12 cellular contexts compared by ENCODE assay signal in genomic region chr3:138921316-138922292, GRCh38. TPM values are rescaled to one million over a fixed set of nuclear protein-coding genes. Genes with fewer than 3 reads are reported as not detected.
DNase-seq lines count a peak whose midpoint lies in the region; ATAC-seq and TF ChIP-seq lines count a peak whose summit lies in the region.
"Had no signal": no experiment of that assay in that cellular context is flagged by ENCODE, and none has a peak within 500 bp of the region (broad histone marks: within the 10 kb centered on the region; RNA-seq: fewer than 3 reads in every experiment).

No MANE protein-coding gene starts in this region.

- intact Hi-C loops in breast epithelium (cut with DNase I; ENCODE audit: low total_unique reads) (no loop called here), lower lobe of right lung (cut with DNase I) (no loop called here)

- DNase-seq in AG10803 (ENCODE audit: low read depth) (peak; percentile 93), LHCN-M2 (ENCODE audit: low read depth) (peak; percentile 80), breast epithelium (ENCODE audit: low spot score in 2 of 2) (peak in 1 of 2 donors; percentile 56), lower lobe of right lung (no peak)
- DNase-seq: CD8-positive, alpha-beta T cell; heart left ventricle; NCI-H524 treated with DMSO at 0.1 percent for 48 hours; T-helper 2 cell had no signal

- no peak for TF ChIP-seq CTCF in AG10803 (conservative IDR thresholded peaks at IDR 0.05; ENCODE audit: low read length)
- no peak for TF ChIP-seq CTCF in breast epithelium (IDR thresholded peaks at IDR 0.05)
- no peak for TF ChIP-seq CTCF in lower lobe of right lung (IDR thresholded peaks at IDR 0.05)

- no peaks in the 10 kb centered on the region for H3K36me3 ChIP-seq in breast epithelium
- no peaks in the 10 kb centered on the region for H3K36me3 ChIP-seq in lower lobe of right lung
- H3K36me3 ChIP-seq: heart left ventricle had no signal

- H3K9me3 ChIP-seq in breast epithelium: no peaks in the 10 kb centered on the region
- no peaks in the 10 kb centered on the region for H3K9me3 ChIP-seq in lower lobe of right lung
- H3K9me3 ChIP-seq: heart left ventricle had no signal

- H3K27me3 ChIP-seq in breast epithelium: no peaks in the 10 kb centered on the region
- H3K27me3 ChIP-seq in lower lobe of right lung (ENCODE audit: low read depth): no peaks in the 10 kb centered on the region
- H3K27me3 ChIP-seq: heart left ventricle had no signal

- ATAC-seq in lower lobe of right lung (peak; percentile 64 to 73), GM18498 (IDR thresholded peaks at IDR 0.05; ENCODE audit: unreplicated experiment) (no peak), GM18517 (IDR thresholded peaks at IDR 0.05; ENCODE audit: unreplicated experiment) (no peak), HG02973 (IDR thresholded peaks at IDR 0.05; ENCODE audit: unreplicated experiment) (no peak), GM18511 (IDR thresholded peaks at IDR 0.05; ENCODE audit: unreplicated experiment) (no peak)
- ATAC-seq: CD8-positive, alpha-beta T cell had no signal

- H3K4me3 ChIP-seq in AG10803 (ENCODE audit: low read length): no peak overlapping the region
- H3K4me3 ChIP-seq in breast epithelium: no peak overlapping the region
- no peak overlapping the region for H3K4me3 ChIP-seq in lower lobe of right lung
- H3K4me3 ChIP-seq: heart left ventricle had no signal

- no peaks in the 10 kb centered on the region for H3K4me1 ChIP-seq in breast epithelium
- peaks cover 1% of the 10 kb centered on the region for H3K4me1 ChIP-seq in lower lobe of right lung

- H3K27ac ChIP-seq in breast epithelium (peak overlapping the region; percentile 65 to 75), lower lobe of right lung (no peak overlapping the region)
- H3K27ac ChIP-seq: heart left ventricle had no signal

- TF ChIP-seq POLR2A in breast epithelium (IDR thresholded peaks at IDR 0.05): no peak

RNA-seq across cellular contexts. Expression of gene FOXL2, which starts 25.3 kb away (rescaled TPM):
- total RNA-seq in LHCN-M2 (2014; rRNA removed) (6.3 and 7.4 TPM in 2 replicates), breast epithelium (under 1 TPM in 1 of 3 donors, not detected in 2; 0.33 TPM), lower lobe of right lung (not detected)
- polyA plus RNA-seq in LHCN-M2 (2012): 3.4 TPM
- total RNA-seq: heart left ventricle had no signal
- polyA plus RNA-seq: heart left ventricle had no signal

RNA-seq across cellular contexts. Expression of gene FOXL2NB, which starts 25.4 kb away (rescaled TPM):
- total RNA-seq in LHCN-M2 (2014; rRNA removed) (2.9 and 4.0 TPM in 2 replicates), breast epithelium (under 1 TPM in 1 of 3 donors, not detected in 2; 0.33 TPM), lower lobe of right lung (not detected)
- polyA plus RNA-seq in LHCN-M2 (2012): 1.2 TPM
- total RNA-seq: CD8-positive, alpha-beta T cell had no signal
- polyA plus RNA-seq: heart left ventricle had no signal

Comparison
In these comparisons a context has a peak if more than half of its experiments do, and no peak if none do; other contexts are left out.
1. ATAC-seq: peak in lower lobe of right lung (2 of 2); none in GM18498 (single experiment), GM18517 (single experiment), HG02973 (single experiment) and GM18511 (single experiment).